In the genomic region with DNA sequence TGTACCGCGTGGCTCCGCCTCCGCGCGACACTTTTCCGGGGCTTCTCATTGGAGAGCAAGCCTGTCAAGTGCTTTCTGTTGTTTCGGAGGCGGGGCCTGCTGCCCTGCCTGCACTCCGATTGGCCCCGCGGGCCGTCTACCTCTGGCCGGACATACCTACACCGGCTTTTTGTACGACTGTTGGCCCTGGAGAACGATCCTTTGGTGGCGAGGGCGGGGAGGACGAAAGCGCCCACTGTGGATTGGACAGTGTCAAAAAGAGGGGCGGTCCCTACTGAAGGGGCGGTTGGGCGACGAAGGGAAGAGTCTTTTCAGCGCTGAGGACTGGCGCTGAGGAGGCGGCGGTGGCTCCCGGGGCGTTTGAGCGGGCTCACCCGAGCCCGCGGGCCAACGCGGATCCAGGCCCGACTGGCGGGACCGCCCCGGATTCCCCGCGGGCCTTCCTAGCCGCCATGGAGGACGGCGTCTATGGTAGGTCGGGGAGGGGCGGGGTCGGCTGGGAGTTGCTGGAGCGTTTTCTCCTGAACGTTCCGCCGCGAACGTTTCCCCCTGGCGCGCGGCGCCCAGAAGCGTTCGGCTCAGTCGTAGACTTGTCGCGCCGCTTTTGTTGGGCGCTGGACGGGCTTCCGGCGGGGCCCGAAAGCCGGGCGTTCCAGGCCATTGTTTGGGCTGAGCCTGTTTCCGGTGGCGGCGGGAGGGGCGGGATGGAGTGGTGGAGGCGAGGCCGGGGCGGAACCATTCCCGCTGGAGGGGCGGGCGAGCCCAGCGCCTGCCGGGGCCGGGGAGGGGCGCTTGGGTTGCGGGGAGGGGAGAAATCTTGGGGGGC, we compare ENCODE assay signal across 8 cellular contexts. TPM values are rescaled to one million over a fixed set of nuclear protein-coding genes. Genes with fewer than 3 reads are reported as not detected.
DNase-seq lines count a peak whose midpoint lies in the region; ATAC-seq and TF ChIP-seq lines count a peak whose summit lies in the region.

A gene with protein sequence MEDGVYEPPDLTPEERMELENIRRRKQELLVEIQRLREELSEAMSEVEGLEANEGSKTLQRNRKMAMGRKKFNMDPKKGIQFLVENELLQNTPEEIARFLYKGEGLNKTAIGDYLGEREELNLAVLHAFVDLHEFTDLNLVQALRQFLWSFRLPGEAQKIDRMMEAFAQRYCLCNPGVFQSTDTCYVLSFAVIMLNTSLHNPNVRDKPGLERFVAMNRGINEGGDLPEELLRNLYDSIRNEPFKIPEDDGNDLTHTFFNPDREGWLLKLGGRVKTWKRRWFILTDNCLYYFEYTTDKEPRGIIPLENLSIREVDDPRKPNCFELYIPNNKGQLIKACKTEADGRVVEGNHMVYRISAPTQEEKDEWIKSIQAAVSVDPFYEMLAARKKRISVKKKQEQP (plus strand): TSS at position 314 of the 826 bp plus-strand sequence. CDS start 139 bp downstream, at position 453.

- CTCF ChIA-PET in mammary epithelial cell (lab: Charles Lee; ENCODE audit: low non-redundant PET), result no interaction called here

- DNase-seq in NCI-H2227 (lab: John Stamatoyannopoulos, UW; ENCODE audit: unreplicated experiment), result peak; percentile 99
- peak; percentile 100 for DNase-seq in mammary epithelial cell
- DNase-seq in iPS-NIHi11 (ENCODE audit: low spot score), result peak; percentile 90
- peak; percentile 100 for DNase-seq in smooth muscle cell of the brain vasculature (ENCODE audit: low read depth, low spot score)

- dilution Hi-C loops in mammary epithelial cell (cut with HindIII; ENCODE audit: low sequenced_read_pairs), result no loop called here

- H3K79me2 ChIP-seq in ACC112 (ENCODE audit: control insufficient read depth, insufficient read depth, low read length, unreplicated experiment) (peaks cover 12% of the 10 kb centered on the region), mammary epithelial cell (ENCODE audit: insufficient read depth, low read length) (peaks cover 31% of the 10 kb centered on the region)

- intact Hi-C loops in mammary epithelial cell (cut with micrococcal nuclease), result loop anchor here (1.0 to 5.0 kb wide), 4 partner anchors 19 to 147 kb away; partner anchors contain the start of genes GRWD1 and KDELR1

- no peaks in the 10 kb centered on the region for H3K36me3 ChIP-seq in ACC112 (ENCODE audit: insufficient read depth, low read length)
- H3K36me3 ChIP-seq in mammary epithelial cell (ENCODE audit: insufficient read depth, low read length), result peaks cover 15% of the 10 kb centered on the region

- WGBS in mammary epithelial cell (ENCODE audit: low coverage, missing lambda C conversion rate), result 2% methylated on average over 11 of the region's 87 CpGs

- BruUV-seq in mammary epithelial cell (replicated peaks; lab: Mats Ljungman, UMichigan), result TSS peak; percentile 74

- H2AFZ ChIP-seq in ACC112 (ENCODE audit: low read length, unreplicated experiment) (no peak within 1 kb of the TSS), mammary epithelial cell (ENCODE audit: low read depth, low read length) (peak within 1 kb of the TSS; percentile 82)

- peak within 1 kb of the TSS; percentile 75 for H3K27ac ChIP-seq in ACC112 (ENCODE audit: low read depth, low read length)
- peak within 1 kb of the TSS; percentile 87 for H3K27ac ChIP-seq in mammary epithelial cell (ENCODE audit: insufficient read depth, low read depth, low read length)

- no peaks in the 10 kb centered on the region for H3K9me3 ChIP-seq in mammary epithelial cell (replicated peaks; ENCODE audit: insufficient read depth, low read length)

- peak within 1 kb of the TSS; percentile 76 for H3K4me3 ChIP-seq in ACC112 (ENCODE audit: low read depth, low read length)
- peak within 1 kb of the TSS; percentile 88 for H3K4me3 ChIP-seq in WI38 (ENCODE audit: low read depth, low read length)
- H3K4me3 ChIP-seq in mammary epithelial cell (replicated peaks in 1 of 3; ENCODE audit: insufficient read depth in 1 of 3, low read depth in 2 of 3, low read length in 3 of 3), result peak within 1 kb of the TSS; percentile 79 to 94 (median 86)

- H3K4me2 ChIP-seq in mammary epithelial cell (ENCODE audit: insufficient read depth, low read depth, low read length), result peak within 1 kb of the TSS; percentile 93

- no peaks in the 10 kb centered on the region for H3K27me3 ChIP-seq in ACC112 (ENCODE audit: insufficient read depth, low read length)
- no peaks in the 10 kb centered on the region for H3K27me3 ChIP-seq in mammary epithelial cell (ENCODE audit: insufficient read depth, low read length)

- ATAC-seq in GM18907 (IDR thresholded peaks at IDR 0.05; ENCODE audit: unreplicated experiment) (peak; percentile 89), HG03159 (IDR thresholded peaks at IDR 0.05; ENCODE audit: unreplicated experiment) (peak; percentile 89)

- H3K4me1 ChIP-seq in ACC112 (ENCODE audit: control insufficient read depth, insufficient read depth, low read length, unreplicated experiment) (peaks cover 15% of the 10 kb centered on the region), mammary epithelial cell (ENCODE audit: insufficient read depth, low read length) (peaks cover 39% of the 10 kb centered on the region)

- TF ChIP-seq CTCF in WI38 (IDR thresholded peaks at IDR 0.05; ENCODE audit: low read depth, low read length), result no peak
- TF ChIP-seq CTCF in mammary epithelial cell (conservative IDR thresholded peaks at IDR 0.05 in 1 of 2, IDR thresholded peaks at IDR 0.05 in 1 of 2; ENCODE audit: extremely low read depth in 1 of 2, insufficient read depth in 1 of 2, low read depth in 1 of 2, low read length in 2 of 2), result no peak

- peak within 1 kb of the TSS; percentile 88 for H3K9ac ChIP-seq in mammary epithelial cell (ENCODE audit: insufficient read depth, low read length)

- H4K20me1 ChIP-seq in mammary epithelial cell (ENCODE audit: insufficient read depth, low read length), result no peaks in the 10 kb centered on the region

- in situ Hi-C loops in mammary epithelial cell (cut with MboI; ENCODE audit: low sequenced_read_pairs in 2 of 2), result no loop called here

RNA-seq across cellular contexts. Expression of the gene that starts here (rescaled TPM):
- 10 to 100 TPM; 36.3 to 72.1 TPM for total RNA-seq in mammary epithelial cell
- 31.8 TPM for polyA plus RNA-seq in mammary epithelial cell
- 48.4 TPM for polyA minus RNA-seq in mammary epithelial cell

Comparison
In these comparisons a context has a peak if more than half of its experiments do, and no peak if none do; other contexts are left out.
1. Peak in every context shown above with its lines: DNase-seq, ATAC-seq, H3K4me3 ChIP-seq and H3K27ac ChIP-seq.